In genomic region chr11:83193315-83194283, GRCh38 we compare ENCODE assay signal across 8 cellular contexts. TPM values are rescaled to one million over a fixed set of nuclear protein-coding genes. Genes with fewer than 3 reads are reported as not detected.
DNase-seq lines count a peak whose midpoint lies in the region; ATAC-seq and TF ChIP-seq lines count a peak whose summit lies in the region.

ANKRD42 (plus strand) TSS chr11:83193712; CDS start chr11:83194671, 959 bp downstream.

- DNase-seq in AML-193 (lab: John Stamatoyannopoulos, UW), result peak; percentile 80 to 88
- DNase-seq in NCI-H510A (lab: John Stamatoyannopoulos, UW), result peak; percentile 93
- DNase-seq in activated CD4-positive, alpha-beta T cell treated with anti-CD3 and anti-CD28 coated beads for 36 hours, result peak; percentile 92
- DNase-seq in stimulated activated CD4-positive, alpha-beta T cell treated with anti-CD3 and anti-CD28 coated beads, Interleukin-1b, Interleukin-23, amount 100 ng/mL, for 4 hours (ENCODE audit: low read depth in 2 of 2), result peak; percentile 67 to 68

- peaks cover 23% of the 10 kb centered on the region for H3K36me3 Mint-ChIP-seq in activated CD4-positive, alpha-beta T cell treated with anti-CD3 and anti-CD28 coated beads for 36 hours (ENCODE audit: low read depth)

- POLR2A ChIA-PET in activated CD4-positive, alpha-beta T cell treated with anti-CD3 and anti-CD28 coated beads for 36 hours (lab: Charles Lee), result interaction anchor here (1.0 kb wide), 2 partner anchors 12 to 36 kb away, joined by 3 read pairs; partner anchors contain the start of gene PCF11

- TF ChIP-seq POLR2A in GM19099 (IDR thresholded peaks at IDR 0.05; ENCODE audit: extremely low read depth, insufficient read length, low read depth), result peak; percentile 66

- ATAC-seq in HG03432 (IDR thresholded peaks at IDR 0.05; ENCODE audit: unreplicated experiment), result peak; percentile 92
- peak; percentile 75 for ATAC-seq in activated CD4-positive, alpha-beta T cell treated with anti-CD3 and anti-CD28 coated beads for 36 hours

- no peaks in the 10 kb centered on the region for H3K9me3 Mint-ChIP-seq in activated CD4-positive, alpha-beta T cell treated with anti-CD3 and anti-CD28 coated beads for 36 hours (ENCODE audit: low read depth)

- no peaks in the 10 kb centered on the region for H3K27me3 Mint-ChIP-seq in activated CD4-positive, alpha-beta T cell treated with anti-CD3 and anti-CD28 coated beads for 36 hours

- H3K27ac ChIP-seq in cingulate gyrus (ENCODE audit: low read depth, low read length), result peak within 1 kb of the TSS; percentile 49
- H3K27ac ChIP-seq in layer of hippocampus (ENCODE audit: low read depth, low read length), result peak within 1 kb of the TSS; percentile 71

- peak within 1 kb of the TSS; percentile 95 for H3K4me3 Mint-ChIP-seq in activated CD4-positive, alpha-beta T cell treated with anti-CD3 and anti-CD28 coated beads for 36 hours

- peak within 1 kb of the TSS; percentile 98 for H3K27ac Mint-ChIP-seq in activated CD4-positive, alpha-beta T cell treated with anti-CD3 and anti-CD28 coated beads for 36 hours

- CTCF ChIA-PET in activated CD4-positive, alpha-beta T cell treated with anti-CD3 and anti-CD28 coated beads for 36 hours (lab: Charles Lee), result interaction anchor here (0.6 to 2.0 kb wide), 8 partner anchors 12 to 326 kb away, joined by 3 to 7 read pairs (median 3); partner anchors contain the start of gene PRCP

- no peaks in the 10 kb centered on the region for H3K27me3 ChIP-seq in layer of hippocampus (ENCODE audit: control insufficient read depth, insufficient read depth, low read length)

- peaks cover 40% of the 10 kb centered on the region for H3K4me1 Mint-ChIP-seq in activated CD4-positive, alpha-beta T cell treated with anti-CD3 and anti-CD28 coated beads for 36 hours

- intact Hi-C loops in activated CD4-positive, alpha-beta T cell treated with anti-CD3 and anti-CD28 coated beads for 36 hours (cut with DNase I, micrococcal nuclease), result loop anchor here (1.0 to 2.0 kb wide), 6 partner anchors 37 to 292 kb away; partner anchors contain the start of genes CCDC90B (in 2 of the 2), DDIAS (in 2 of the 2) and RAB30 (in 2 of the 2)

RNA-seq across cellular contexts. Expression of gene ANKRD42, which starts in this region (rescaled TPM):
- total RNA-seq in activated CD4-positive, alpha-beta T cell treated with anti-CD3 and anti-CD28 coated beads for 36 hours, result 1 to 10 TPM; 3.1 to 4.9 TPM

Comparison
In these comparisons a context has a peak if more than half of its experiments do, and no peak if none do; other contexts are left out.
1. Peak in every context shown above with its lines: DNase-seq, ATAC-seq and H3K27ac ChIP-seq.